ENCODE assay signal across 8 cellular contexts in the genomic region with DNA sequence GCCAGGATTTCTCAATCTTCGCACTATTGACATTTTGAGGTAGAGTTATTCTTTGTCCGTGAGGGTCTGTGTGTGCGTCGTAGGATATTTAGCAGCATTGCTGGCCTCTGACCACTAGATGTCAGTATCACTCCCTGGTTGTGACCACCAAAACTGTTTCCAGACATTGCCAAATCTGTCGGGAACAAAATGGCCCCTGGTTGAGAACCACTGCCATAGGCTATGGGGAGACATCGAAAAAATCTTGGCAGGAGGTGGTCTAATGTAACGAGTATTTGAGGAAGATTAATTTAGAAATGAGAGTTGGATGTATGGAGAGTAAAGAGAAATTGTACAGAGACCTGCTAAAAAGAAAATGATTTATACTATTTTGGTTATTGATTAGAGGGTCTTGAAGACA.
DNase-seq lines count a peak whose midpoint lies in the region; ATAC-seq, FAIRE-seq and TF ChIP-seq lines count a peak whose summit lies in the region.

No MANE protein-coding gene starts in this region.

- peaks cover 2% of the 10 kb centered on the region; the same call in 1 of the 2 replicates for H3K36me3 ChIP-seq in IMR-90 (ENCODE audit: control insufficient read depth, insufficient read depth, low read length)

- H2AFZ ChIP-seq in IMR-90 (replicated peaks; ENCODE audit: low read length, poor library complexity) = no peak overlapping the region

- dilution Hi-C loops in IMR-90 (cut with HindIII; ENCODE audit: low sequenced_read_pairs, unreplicated experiment) = no loop called here

- H3K9me1 ChIP-seq in IMR-90 (ENCODE audit: insufficient read depth, low read length) = no peaks in the 10 kb centered on the region

- H2AK9ac ChIP-seq in IMR-90 (replicated peaks; ENCODE audit: low read depth, low read length, poor library complexity) = no peak overlapping the region

- POLR2A ChIA-PET in IMR-90 (lab: Charles Lee; ENCODE audit: unreplicated experiment) = no interaction called here

- no peak overlapping the region for H2AK5ac ChIP-seq in IMR-90 (ENCODE audit: low read depth, low read length)

- H3K9me3 ChIP-seq in IMR-90 (ENCODE audit: control insufficient read depth, insufficient read depth, low read length) (no peaks in the 10 kb centered on the region), right cardiac atrium (ENCODE audit: control insufficient read depth, low read length) (no peaks in the 10 kb centered on the region)

- H2BK120ac ChIP-seq in IMR-90 (ENCODE audit: low read depth, low read length) = no peak overlapping the region

- no peak overlapping the region for H3K27ac ChIP-seq in IMR-90 (ENCODE audit: insufficient read depth, low read length)
- no peak overlapping the region for H3K27ac ChIP-seq in right cardiac atrium (ENCODE audit: low read length)

- no peak overlapping the region for H3K4me3 ChIP-seq in IMR-90 (ENCODE audit: insufficient read depth, low read depth, low read length)
- no peak overlapping the region for H3K4me3 ChIP-seq in right cardiac atrium (ENCODE audit: low read length)

- no peak overlapping the region for H2BK15ac ChIP-seq in IMR-90 (ENCODE audit: low read depth, low read length)

- TF ChIP-seq CTCF in IMR-90 (conservative IDR thresholded peaks at IDR 0.05; ENCODE audit: low read depth, low read length) = peak; percentile 75

- H3K9ac ChIP-seq in IMR-90 (ENCODE audit: low read depth, low read length) = no peak overlapping the region

- H3K14ac ChIP-seq in IMR-90 (replicated peaks; ENCODE audit: low read depth, low read length) = no peak overlapping the region

- H2BK5ac ChIP-seq in IMR-90 (ENCODE audit: low read depth, low read length, poor library complexity, severe bottlenecking) = no peak overlapping the region

- no peak for TF ChIP-seq POLR2A in IMR-90 (IDR thresholded peaks at IDR 0.05; ENCODE audit: low read depth, low read length)

- in situ Hi-C loops in IMR-90 (cut with MboI; ENCODE audit: low sequenced_read_pairs) = loop anchor here (10.0 kb wide), 1 partner anchor 149 kb away; no protein-coding TSS in a partner anchor

- no peak overlapping the region for H3K18ac ChIP-seq in IMR-90 (ENCODE audit: low read depth, low read length)

- no peak overlapping the region for H3K4ac ChIP-seq in IMR-90 (ENCODE audit: low read depth, low read length)

- ATAC-seq in IMR-90 (ENCODE audit: low read depth) (peak; percentile 89), right cardiac atrium (peak; percentile 55 to 81), GM21717 (IDR thresholded peaks at IDR 0.05; ENCODE audit: unreplicated experiment) (no peak)

- H3K23ac ChIP-seq in IMR-90 (ENCODE audit: low read depth, low read length) = no peak overlapping the region

- DNase-seq in activated CD8-positive, alpha-beta memory T cell treated with anti-CD3 and anti-CD28 coated beads for 24 hours = peak; percentile 62
- no peak for DNase-seq in activated CD8-positive, alpha-beta memory T cell treated with anti-CD3 and anti-CD28 coated beads, Interleukin-2, amount 50 U/mL, for 48 hours
- DNase-seq in IMR-90 = peak; percentile 61
- peak; percentile 10 for DNase-seq in RCC 7860 (ENCODE audit: low spot score)
- DNase-seq in anterior cingulate cortex (lab: John Stamatoyannopoulos, UW) = peak in 38 of 58 donors; percentile 0 to 56 (median 7)
- DNase-seq in right cardiac atrium = peak in 2 of 3 donors; percentile 28 to 52
- peak; percentile 49 for DNase-seq in retina

- peaks cover 2% of the 10 kb centered on the region; the same call in 1 of the 2 replicates for H3K4me1 ChIP-seq in IMR-90 (ENCODE audit: control insufficient read depth, insufficient read depth, low read length)
- no peaks in the 10 kb centered on the region for H3K4me1 ChIP-seq in right cardiac atrium (ENCODE audit: control insufficient read depth, insufficient read depth, low read length)

- peak; percentile 72 for TF ChIP-seq RAD21 in IMR-90 (IDR thresholded peaks at IDR 0.05; ENCODE audit: low read length)

- no peak overlapping the region for H4K8ac ChIP-seq in IMR-90 (ENCODE audit: low read depth in 2 of 2, low read length in 2 of 2)

- no peak overlapping the region for H3K56ac ChIP-seq in IMR-90 (ENCODE audit: extremely low read depth, insufficient read depth, low read length)

- CTCF ChIA-PET in IMR-90 (lab: Yijun Ruan, JAX) = interaction anchor here (0.7 kb wide), 1 partner anchor 110 kb away, joined by 3 read pairs; no protein-coding TSS in a partner anchor

- no peak overlapping the region for H4K5ac ChIP-seq in IMR-90 (ENCODE audit: low read depth, low read length)

- H3K4me2 ChIP-seq in IMR-90 (ENCODE audit: low read depth, low read length) = peak overlapping the region; percentile 43; the same call in 1 of the 2 replicates

- no peaks in the 10 kb centered on the region for H3K27me3 ChIP-seq in IMR-90 (ENCODE audit: control insufficient read depth, insufficient read depth, low read length)
- no peaks in the 10 kb centered on the region for H3K27me3 ChIP-seq in right cardiac atrium (ENCODE audit: control insufficient read depth, insufficient read depth)

- H4K20me1 ChIP-seq in IMR-90 (ENCODE audit: insufficient read depth, low read length) = no peaks in the 10 kb centered on the region

- WGBS in IMR-90 (ENCODE audit: extremely low coverage in 2 of 2, insufficient read length in 1 of 2), 2 experiments = 50 to 100% methylated on average over 1 to 2 of the region's 7 CpGs
- 17% methylated on average over 7 of the region's 7 CpGs for WGBS in right cardiac atrium

- BruUV-seq in IMR-90 (replicated peaks; lab: Mats Ljungman, UMichigan) = no TSS peak

- no peak overlapping the region for H2BK20ac ChIP-seq in IMR-90 (ENCODE audit: low read depth, low read length)

- peak; percentile 58 for FAIRE-seq in RCC 7860 (lab: Jason Lieb, UNC)

- intact Hi-C loops in IMR-90 (cut with micrococcal nuclease) = loop anchor here (1.0 kb wide), 1 partner anchor 203 kb away; no protein-coding TSS in a partner anchor
- intact Hi-C loops in right cardiac atrium (cut with DNase I) = no loop called here

- no peak overlapping the region for H4K91ac ChIP-seq in IMR-90 (ENCODE audit: insufficient read depth, low read depth, low read length)

- H3K79me1 ChIP-seq in IMR-90 (ENCODE audit: low read depth in 1 of 2, low read length in 2 of 2) = no peaks in the 10 kb centered on the region

TF ChIP-seq in IMR-90, 13 proteins besides CTCF, POLR2A, EP300 and RAD21:
- TF ChIP-seq CEBPB (IDR thresholded peaks at IDR 0.05; ENCODE audit: low read depth, low read length) = peak; percentile 81
- no peak for TF ChIP-seq MAFK (IDR thresholded peaks at IDR 0.05; ENCODE audit: low read depth, low read length)
- peak; percentile 66 for TF ChIP-seq SMC3 (IDR thresholded peaks at IDR 0.05; ENCODE audit: low read depth, low read length)
